2 cellular contexts compared by ENCODE assay signal in genomic region chr7:17371656-17372524, GRCh38.
TF ChIP-seq lines count a peak whose summit lies in the region.

No MANE protein-coding gene starts in this region.

TF ChIP-seq in HepG2, 621 proteins besides CTCF, POLR2A, EP300 and RAD21 (continued from another document):
- no peak for TF ChIP-seq PRDM4 (CRISPR knock-in tag; IDR thresholded peaks at IDR 0.05; ENCODE audit: borderline replicate concordance)
- TF ChIP-seq MTA1 (CRISPR knock-in tag; IDR thresholded peaks at IDR 0.05; ENCODE audit: borderline replicate concordance) = no peak
TF ChIP-seq in HepG2: peak in this region for 1.

TF ChIP-seq in WTC11, 78 proteins besides CTCF, POLR2A, EP300 and RAD21 (continued from another document):
- TF ChIP-seq ERG (CRISPR knock-in tag; IDR thresholded peaks at IDR 0.05) (no peak), NR2C2 (CRISPR knock-in tag; IDR thresholded peaks at IDR 0.05) (no peak), FOXJ3 (CRISPR knock-in tag; IDR thresholded peaks at IDR 0.05; ENCODE audit: borderline replicate concordance) (no peak), E2F4 (CRISPR knock-in tag; IDR thresholded peaks at IDR 0.05; ENCODE audit: borderline replicate concordance, low read depth) (no peak), ZNF232 (CRISPR knock-in tag; IDR thresholded peaks at IDR 0.05) (no peak), ZNF281 (CRISPR knock-in tag; IDR thresholded peaks at IDR 0.05) (no peak), TEAD4 (CRISPR knock-in tag; IDR thresholded peaks at IDR 0.05) (no peak)
